ENCODE assay signal across 9 cellular contexts in the genomic region with DNA sequence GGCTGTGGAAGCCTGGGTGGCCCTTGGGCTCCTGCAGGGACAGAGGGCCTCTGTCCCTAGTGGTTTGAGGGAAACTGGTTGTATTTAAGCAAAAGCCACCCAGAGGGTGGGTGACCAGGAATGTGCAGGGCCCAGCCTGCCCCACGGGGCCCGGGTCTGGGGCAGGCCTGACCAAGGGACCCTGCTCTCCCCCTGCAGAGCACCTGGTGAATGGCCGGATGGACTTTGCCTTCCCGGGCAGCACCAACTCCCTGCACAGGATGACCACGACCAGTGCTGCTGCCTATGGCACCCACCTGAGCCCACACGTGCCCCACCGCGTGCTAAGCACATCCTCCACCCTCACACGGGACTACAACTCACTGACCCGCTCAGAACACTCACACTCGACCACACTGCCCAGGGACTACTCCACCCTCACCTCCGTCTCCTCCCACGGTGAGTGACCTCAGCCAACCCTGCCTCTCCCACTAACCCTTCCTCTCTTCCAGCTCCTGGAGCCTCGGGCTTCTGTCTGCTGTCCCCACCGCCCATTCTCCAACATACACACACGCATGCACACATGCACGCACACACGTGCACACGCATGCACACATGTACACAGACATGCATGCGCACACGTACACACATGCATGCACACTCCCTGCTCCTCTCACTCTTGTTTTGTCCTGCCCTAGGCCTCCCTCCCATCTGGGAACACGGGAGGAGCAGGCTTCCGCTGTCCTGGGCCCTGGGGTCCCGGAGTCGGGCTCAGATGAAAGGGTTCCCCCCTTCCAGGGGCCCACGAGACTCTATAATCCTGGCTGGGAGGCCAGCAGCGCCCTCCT. TPM values are rescaled to one million over a fixed set of nuclear protein-coding genes. Genes with fewer than 3 reads are reported as not detected.
DNase-seq lines count a peak whose midpoint lies in the region; ATAC-seq, FAIRE-seq and TF ChIP-seq lines count a peak whose summit lies in the region.
"Had no signal": no experiment of that assay in that cellular context is flagged by ENCODE, and none has a peak within 500 bp of the region (broad histone marks: within the 10 kb centered on the region; RNA-seq: fewer than 3 reads in every experiment).

No MANE protein-coding gene starts in this region.

- peak overlapping the region; percentile 70 to 85 (median 82) for H3K9ac ChIP-seq in BLaER1 treated with 17β-estradiol and CSF1 and Interleukin-3, amounts not matched to agents 10 nM and 100 nM

- peak overlapping the region; percentile 50 to 88 (median 80); a peak in 20 of 22 replicates for H3K27ac ChIP-seq in BLaER1 treated with 17β-estradiol and CSF1 and Interleukin-3, amounts not matched to agents 10 nM and 100 nM

- peak overlapping the region in 3 of 10 experiments; percentile 60 to 70 (median 61); a peak in 7 of 20 replicates for H3K4me3 ChIP-seq in BLaER1 treated with 17β-estradiol and CSF1 and Interleukin-3, amounts not matched to agents 10 nM and 100 nM

- no peaks in the 10 kb centered on the region for H3K9me3 ChIP-seq in BLaER1 treated with 17β-estradiol and CSF1 and Interleukin-3, amounts not matched to agents 10 nM and 100 nM (replicated peaks in 1 of 11)

- no peaks in the 10 kb centered on the region for H3K9me3 Mint-ChIP-seq in natural killer cell treated with Interleukin-12 subunit alpha and Interleukin-12 subunit beta and Interleukin-15 and Interleukin-18, amount 100 ng/mL, for 72 hours

- H3K36me3 ChIP-seq in BLaER1 treated with 17β-estradiol and CSF1 and Interleukin-3, amounts not matched to agents 10 nM and 100 nM: peaks cover 8 to 23% (median 11%) of the 10 kb centered on the region in 11 experiments; a peak in 16 of 22 replicates

- DNase-seq in HTR-8/SVneo (ENCODE audit: insufficient read length, low spot score) (no peak), amniotic epithelial cell (ENCODE audit: low read depth) (peak; percentile 48), middle frontal gyrus (ENCODE audit: extremely low spot score, low spot score) (no peak), D721Med (ENCODE audit: insufficient read length, low spot score) (no peak), islet precursor cell (no peak)
- no peak for DNase-seq in natural killer cell treated with Interleukin-12 subunit alpha and Interleukin-12 subunit beta and Interleukin-15 and Interleukin-18, amount 100 ng/mL, for 72 hours (ENCODE audit: low spot score)

- TF ChIP-seq CTCF in D721Med (IDR thresholded peaks at IDR 0.05; ENCODE audit: insufficient read depth, missing control alignments): no peak

- FAIRE-seq in HTR-8/SVneo (lab: Jason Lieb, UNC) (peak; percentile 72), D721Med (lab: Jason Lieb, UNC) (no peak)
- FAIRE-seq: keratinocyte had no signal

- H3K4me2 ChIP-seq in BLaER1 treated with 17β-estradiol and CSF1 and Interleukin-3, amounts not matched to agents 10 nM and 100 nM: peak overlapping the region; percentile 73 to 97 (median 91)

- H3K4me3 Mint-ChIP-seq in natural killer cell treated with Interleukin-12 subunit alpha and Interleukin-12 subunit beta and Interleukin-15 and Interleukin-18, amount 100 ng/mL, for 72 hours: peak overlapping the region; percentile 40

- H3K27ac Mint-ChIP-seq in natural killer cell treated with Interleukin-12 subunit alpha and Interleukin-12 subunit beta and Interleukin-15 and Interleukin-18, amount 100 ng/mL, for 72 hours: peak overlapping the region; percentile 15 to 80

- H3K4me1 ChIP-seq in BLaER1 treated with 17β-estradiol and CSF1 and Interleukin-3, amounts not matched to agents 10 nM and 100 nM: peaks cover 40 to 50% (median 45%) of the 10 kb centered on the region in 10 experiments

- H3K4me1 Mint-ChIP-seq in natural killer cell treated with Interleukin-12 subunit alpha and Interleukin-12 subunit beta and Interleukin-15 and Interleukin-18, amount 100 ng/mL, for 72 hours (ENCODE audit: low read depth in 2 of 2): peaks cover 6 to 9% of the 10 kb centered on the region in 2 donors

- H3K27me3 Mint-ChIP-seq in natural killer cell treated with Interleukin-12 subunit alpha and Interleukin-12 subunit beta and Interleukin-15 and Interleukin-18, amount 100 ng/mL, for 72 hours: peaks cover 0 to 3% of the 10 kb centered on the region in 2 donors

- no peaks in the 10 kb centered on the region for H3K36me3 Mint-ChIP-seq in natural killer cell treated with Interleukin-12 subunit alpha and Interleukin-12 subunit beta and Interleukin-15 and Interleukin-18, amount 100 ng/mL, for 72 hours

- no peaks in the 10 kb centered on the region for H4K20me1 ChIP-seq in BLaER1 treated with 17β-estradiol and CSF1 and Interleukin-3, amounts not matched to agents 10 nM and 100 nM

- no peak for ATAC-seq in natural killer cell treated with Interleukin-12 subunit alpha and Interleukin-12 subunit beta and Interleukin-15 and Interleukin-18, amount 100 ng/mL, for 72 hours
- no peak for ATAC-seq in GM18867 (IDR thresholded peaks at IDR 0.05; ENCODE audit: unreplicated experiment)

- no peaks in the 10 kb centered on the region for H3K27me3 ChIP-seq in BLaER1 treated with 17β-estradiol and CSF1 and Interleukin-3, amounts not matched to agents 10 nM and 100 nM

RNA-seq across cellular contexts. Expression of gene GALK1, which starts 10.4 kb away (rescaled TPM):
- total RNA-seq in natural killer cell treated with Interleukin-12 subunit alpha and Interleukin-12 subunit beta and Interleukin-15 and Interleukin-18, amount 100 ng/mL, for 72 hours: 10 to 100 TPM; 13.7 to 31.1 TPM

RNA-seq across cellular contexts. Expression of gene UNK, which starts 30.0 kb away (rescaled TPM):
- 10 to 100 TPM; 30.6 to 39.8 TPM for total RNA-seq in natural killer cell treated with Interleukin-12 subunit alpha and Interleukin-12 subunit beta and Interleukin-15 and Interleukin-18, amount 100 ng/mL, for 72 hours

RNA-seq across cellular contexts. Expression of gene ITGB4, which starts 33.3 kb away (rescaled TPM):
- under 1 TPM in 1 of 2 donors, not detected in 1; 0.90 TPM for total RNA-seq in natural killer cell treated with Interleukin-12 subunit alpha and Interleukin-12 subunit beta and Interleukin-15 and Interleukin-18, amount 100 ng/mL, for 72 hours
